In the genomic region with DNA sequence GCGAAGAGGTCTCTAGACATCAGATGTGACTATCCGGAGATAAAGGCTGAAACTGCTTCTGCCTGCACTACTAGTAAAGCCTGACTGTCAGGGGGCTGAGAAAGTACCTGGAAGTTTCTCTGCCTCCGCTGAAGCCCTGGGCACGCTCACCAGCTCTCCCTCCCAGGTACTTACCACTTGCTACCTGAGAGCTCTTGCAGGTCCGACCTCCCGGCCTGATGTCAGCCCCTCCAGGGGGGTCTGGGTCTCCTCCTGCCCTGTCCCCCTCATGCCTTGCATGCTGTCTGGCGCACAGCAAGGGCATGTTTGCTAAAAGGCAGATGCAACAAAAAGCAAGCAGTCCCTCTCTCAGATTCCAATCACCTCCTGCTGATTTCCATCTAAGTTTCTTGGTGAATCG, we compare ENCODE assay signal across 1 cellular context.
TF ChIP-seq lines count a peak whose summit lies in the region.

No MANE protein-coding gene starts in this region.

TF ChIP-seq in WTC11, 78 proteins besides CTCF, POLR2A, EP300 and RAD21:
- TF ChIP-seq TCF7 (CRISPR knock-in tag; IDR thresholded peaks at IDR 0.05; ENCODE audit: low read depth) (no peak), PRRX2 (CRISPR knock-in tag; IDR thresholded peaks at IDR 0.05) (no peak), ZNF219 (CRISPR knock-in tag; IDR thresholded peaks at IDR 0.05; ENCODE audit: borderline replicate concordance) (no peak), JAZF1 (CRISPR knock-in tag; IDR thresholded peaks at IDR 0.05) (no peak), IRF2 (CRISPR knock-in tag; IDR thresholded peaks at IDR 0.05; ENCODE audit: borderline replicate concordance, low read depth) (no peak), KAT7 (CRISPR knock-in tag; IDR thresholded peaks at IDR 0.05; ENCODE audit: borderline replicate concordance) (no peak), TEAD1 (CRISPR knock-in tag; IDR thresholded peaks at IDR 0.05) (no peak), ZNF396 (CRISPR knock-in tag; IDR thresholded peaks at IDR 0.05; ENCODE audit: borderline replicate concordance) (no peak)
- TF ChIP-seq, protein P1, sequence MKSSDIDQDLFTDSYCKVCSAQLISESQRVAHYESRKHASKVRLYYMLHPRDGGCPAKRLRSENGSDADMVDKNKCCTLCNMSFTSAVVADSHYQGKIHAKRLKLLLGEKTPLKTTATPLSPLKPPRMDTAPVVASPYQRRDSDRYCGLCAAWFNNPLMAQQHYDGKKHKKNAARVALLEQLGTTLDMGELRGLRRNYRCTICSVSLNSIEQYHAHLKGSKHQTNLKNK (CRISPR knock-in tag; IDR thresholded peaks at IDR 0.05) = no peak
- TF ChIP-seq, protein P2, sequence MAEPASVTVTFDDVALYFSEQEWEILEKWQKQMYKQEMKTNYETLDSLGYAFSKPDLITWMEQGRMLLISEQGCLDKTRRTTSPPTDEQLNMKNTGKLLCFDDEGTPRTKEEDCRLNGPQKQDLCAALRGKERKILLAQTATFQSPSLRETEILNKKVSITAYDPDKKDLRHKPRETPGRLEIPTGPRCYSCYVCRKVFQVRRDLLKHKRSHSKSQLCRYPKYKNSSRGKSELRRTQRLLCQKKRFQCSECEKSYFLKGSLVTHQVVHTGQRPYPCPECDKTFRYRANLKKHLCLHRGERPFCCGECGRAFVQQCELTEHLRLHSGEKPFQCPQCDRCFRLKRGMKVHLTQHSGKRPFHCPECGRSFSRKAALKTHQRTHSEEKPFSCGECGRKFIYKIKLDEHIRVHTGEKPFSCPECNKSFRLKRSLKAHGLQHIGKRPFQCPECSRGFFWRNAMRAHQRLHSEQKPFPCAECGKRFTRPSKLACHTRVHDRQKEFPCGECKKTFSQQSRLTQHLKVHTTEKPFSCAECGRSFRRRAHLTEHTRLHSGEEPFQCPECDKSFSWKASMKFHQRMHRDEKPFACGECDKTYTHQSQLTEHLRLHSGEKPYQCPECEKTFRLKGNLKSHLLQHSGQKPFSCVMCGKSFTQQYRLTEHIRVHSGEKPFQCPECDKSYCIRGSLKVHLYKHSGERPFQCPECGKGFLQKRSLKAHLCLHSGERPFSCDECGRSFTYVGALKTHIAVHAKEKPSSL (CRISPR knock-in tag; conservative IDR thresholded peaks at IDR 0.05) = no peak
- TF ChIP-seq, protein P3, sequence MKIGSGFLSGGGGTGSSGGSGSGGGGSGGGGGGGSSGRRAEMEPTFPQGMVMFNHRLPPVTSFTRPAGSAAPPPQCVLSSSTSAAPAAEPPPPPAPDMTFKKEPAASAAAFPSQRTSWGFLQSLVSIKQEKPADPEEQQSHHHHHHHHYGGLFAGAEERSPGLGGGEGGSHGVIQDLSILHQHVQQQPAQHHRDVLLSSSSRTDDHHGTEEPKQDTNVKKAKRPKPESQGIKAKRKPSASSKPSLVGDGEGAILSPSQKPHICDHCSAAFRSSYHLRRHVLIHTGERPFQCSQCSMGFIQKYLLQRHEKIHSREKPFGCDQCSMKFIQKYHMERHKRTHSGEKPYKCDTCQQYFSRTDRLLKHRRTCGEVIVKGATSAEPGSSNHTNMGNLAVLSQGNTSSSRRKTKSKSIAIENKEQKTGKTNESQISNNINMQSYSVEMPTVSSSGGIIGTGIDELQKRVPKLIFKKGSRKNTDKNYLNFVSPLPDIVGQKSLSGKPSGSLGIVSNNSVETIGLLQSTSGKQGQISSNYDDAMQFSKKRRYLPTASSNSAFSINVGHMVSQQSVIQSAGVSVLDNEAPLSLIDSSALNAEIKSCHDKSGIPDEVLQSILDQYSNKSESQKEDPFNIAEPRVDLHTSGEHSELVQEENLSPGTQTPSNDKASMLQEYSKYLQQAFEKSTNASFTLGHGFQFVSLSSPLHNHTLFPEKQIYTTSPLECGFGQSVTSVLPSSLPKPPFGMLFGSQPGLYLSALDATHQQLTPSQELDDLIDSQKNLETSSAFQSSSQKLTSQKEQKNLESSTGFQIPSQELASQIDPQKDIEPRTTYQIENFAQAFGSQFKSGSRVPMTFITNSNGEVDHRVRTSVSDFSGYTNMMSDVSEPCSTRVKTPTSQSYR (CRISPR knock-in tag; IDR thresholded peaks at IDR 0.05) = no peak
- TF ChIP-seq, protein P4, sequence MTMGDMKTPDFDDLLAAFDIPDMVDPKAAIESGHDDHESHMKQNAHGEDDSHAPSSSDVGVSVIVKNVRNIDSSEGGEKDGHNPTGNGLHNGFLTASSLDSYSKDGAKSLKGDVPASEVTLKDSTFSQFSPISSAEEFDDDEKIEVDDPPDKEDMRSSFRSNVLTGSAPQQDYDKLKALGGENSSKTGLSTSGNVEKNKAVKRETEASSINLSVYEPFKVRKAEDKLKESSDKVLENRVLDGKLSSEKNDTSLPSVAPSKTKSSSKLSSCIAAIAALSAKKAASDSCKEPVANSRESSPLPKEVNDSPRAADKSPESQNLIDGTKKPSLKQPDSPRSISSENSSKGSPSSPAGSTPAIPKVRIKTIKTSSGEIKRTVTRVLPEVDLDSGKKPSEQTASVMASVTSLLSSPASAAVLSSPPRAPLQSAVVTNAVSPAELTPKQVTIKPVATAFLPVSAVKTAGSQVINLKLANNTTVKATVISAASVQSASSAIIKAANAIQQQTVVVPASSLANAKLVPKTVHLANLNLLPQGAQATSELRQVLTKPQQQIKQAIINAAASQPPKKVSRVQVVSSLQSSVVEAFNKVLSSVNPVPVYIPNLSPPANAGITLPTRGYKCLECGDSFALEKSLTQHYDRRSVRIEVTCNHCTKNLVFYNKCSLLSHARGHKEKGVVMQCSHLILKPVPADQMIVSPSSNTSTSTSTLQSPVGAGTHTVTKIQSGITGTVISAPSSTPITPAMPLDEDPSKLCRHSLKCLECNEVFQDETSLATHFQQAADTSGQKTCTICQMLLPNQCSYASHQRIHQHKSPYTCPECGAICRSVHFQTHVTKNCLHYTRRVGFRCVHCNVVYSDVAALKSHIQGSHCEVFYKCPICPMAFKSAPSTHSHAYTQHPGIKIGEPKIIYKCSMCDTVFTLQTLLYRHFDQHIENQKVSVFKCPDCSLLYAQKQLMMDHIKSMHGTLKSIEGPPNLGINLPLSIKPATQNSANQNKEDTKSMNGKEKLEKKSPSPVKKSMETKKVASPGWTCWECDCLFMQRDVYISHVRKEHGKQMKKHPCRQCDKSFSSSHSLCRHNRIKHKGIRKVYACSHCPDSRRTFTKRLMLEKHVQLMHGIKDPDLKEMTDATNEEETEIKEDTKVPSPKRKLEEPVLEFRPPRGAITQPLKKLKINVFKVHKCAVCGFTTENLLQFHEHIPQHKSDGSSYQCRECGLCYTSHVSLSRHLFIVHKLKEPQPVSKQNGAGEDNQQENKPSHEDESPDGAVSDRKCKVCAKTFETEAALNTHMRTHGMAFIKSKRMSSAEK (CRISPR knock-in tag; IDR thresholded peaks at IDR 0.05; ENCODE audit: borderline replicate concordance) = no peak
- TF ChIP-seq, protein P5, sequence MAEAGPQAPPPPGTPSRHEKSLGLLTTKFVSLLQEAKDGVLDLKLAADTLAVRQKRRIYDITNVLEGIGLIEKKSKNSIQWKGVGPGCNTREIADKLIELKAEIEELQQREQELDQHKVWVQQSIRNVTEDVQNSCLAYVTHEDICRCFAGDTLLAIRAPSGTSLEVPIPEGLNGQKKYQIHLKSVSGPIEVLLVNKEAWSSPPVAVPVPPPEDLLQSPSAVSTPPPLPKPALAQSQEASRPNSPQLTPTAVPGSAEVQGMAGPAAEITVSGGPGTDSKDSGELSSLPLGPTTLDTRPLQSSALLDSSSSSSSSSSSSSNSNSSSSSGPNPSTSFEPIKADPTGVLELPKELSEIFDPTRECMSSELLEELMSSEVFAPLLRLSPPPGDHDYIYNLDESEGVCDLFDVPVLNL (CRISPR knock-in tag; IDR thresholded peaks at IDR 0.05; ENCODE audit: borderline replicate concordance, low read depth) = no peak
- TF ChIP-seq, protein P6, sequence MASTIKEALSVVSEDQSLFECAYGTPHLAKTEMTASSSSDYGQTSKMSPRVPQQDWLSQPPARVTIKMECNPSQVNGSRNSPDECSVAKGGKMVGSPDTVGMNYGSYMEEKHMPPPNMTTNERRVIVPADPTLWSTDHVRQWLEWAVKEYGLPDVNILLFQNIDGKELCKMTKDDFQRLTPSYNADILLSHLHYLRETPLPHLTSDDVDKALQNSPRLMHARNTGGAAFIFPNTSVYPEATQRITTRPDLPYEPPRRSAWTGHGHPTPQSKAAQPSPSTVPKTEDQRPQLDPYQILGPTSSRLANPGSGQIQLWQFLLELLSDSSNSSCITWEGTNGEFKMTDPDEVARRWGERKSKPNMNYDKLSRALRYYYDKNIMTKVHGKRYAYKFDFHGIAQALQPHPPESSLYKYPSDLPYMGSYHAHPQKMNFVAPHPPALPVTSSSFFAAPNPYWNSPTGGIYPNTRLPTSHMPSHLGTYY (CRISPR knock-in tag; IDR thresholded peaks at IDR 0.05) = no peak
- TF ChIP-seq, protein P7, sequence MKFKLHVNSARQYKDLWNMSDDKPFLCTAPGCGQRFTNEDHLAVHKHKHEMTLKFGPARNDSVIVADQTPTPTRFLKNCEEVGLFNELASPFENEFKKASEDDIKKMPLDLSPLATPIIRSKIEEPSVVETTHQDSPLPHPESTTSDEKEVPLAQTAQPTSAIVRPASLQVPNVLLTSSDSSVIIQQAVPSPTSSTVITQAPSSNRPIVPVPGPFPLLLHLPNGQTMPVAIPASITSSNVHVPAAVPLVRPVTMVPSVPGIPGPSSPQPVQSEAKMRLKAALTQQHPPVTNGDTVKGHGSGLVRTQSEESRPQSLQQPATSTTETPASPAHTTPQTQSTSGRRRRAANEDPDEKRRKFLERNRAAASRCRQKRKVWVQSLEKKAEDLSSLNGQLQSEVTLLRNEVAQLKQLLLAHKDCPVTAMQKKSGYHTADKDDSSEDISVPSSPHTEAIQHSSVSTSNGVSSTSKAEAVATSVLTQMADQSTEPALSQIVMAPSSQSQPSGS (CRISPR knock-in tag; IDR thresholded peaks at IDR 0.05; ENCODE audit: borderline replicate concordance, low read depth) = no peak
- TF ChIP-seq, protein P8, sequence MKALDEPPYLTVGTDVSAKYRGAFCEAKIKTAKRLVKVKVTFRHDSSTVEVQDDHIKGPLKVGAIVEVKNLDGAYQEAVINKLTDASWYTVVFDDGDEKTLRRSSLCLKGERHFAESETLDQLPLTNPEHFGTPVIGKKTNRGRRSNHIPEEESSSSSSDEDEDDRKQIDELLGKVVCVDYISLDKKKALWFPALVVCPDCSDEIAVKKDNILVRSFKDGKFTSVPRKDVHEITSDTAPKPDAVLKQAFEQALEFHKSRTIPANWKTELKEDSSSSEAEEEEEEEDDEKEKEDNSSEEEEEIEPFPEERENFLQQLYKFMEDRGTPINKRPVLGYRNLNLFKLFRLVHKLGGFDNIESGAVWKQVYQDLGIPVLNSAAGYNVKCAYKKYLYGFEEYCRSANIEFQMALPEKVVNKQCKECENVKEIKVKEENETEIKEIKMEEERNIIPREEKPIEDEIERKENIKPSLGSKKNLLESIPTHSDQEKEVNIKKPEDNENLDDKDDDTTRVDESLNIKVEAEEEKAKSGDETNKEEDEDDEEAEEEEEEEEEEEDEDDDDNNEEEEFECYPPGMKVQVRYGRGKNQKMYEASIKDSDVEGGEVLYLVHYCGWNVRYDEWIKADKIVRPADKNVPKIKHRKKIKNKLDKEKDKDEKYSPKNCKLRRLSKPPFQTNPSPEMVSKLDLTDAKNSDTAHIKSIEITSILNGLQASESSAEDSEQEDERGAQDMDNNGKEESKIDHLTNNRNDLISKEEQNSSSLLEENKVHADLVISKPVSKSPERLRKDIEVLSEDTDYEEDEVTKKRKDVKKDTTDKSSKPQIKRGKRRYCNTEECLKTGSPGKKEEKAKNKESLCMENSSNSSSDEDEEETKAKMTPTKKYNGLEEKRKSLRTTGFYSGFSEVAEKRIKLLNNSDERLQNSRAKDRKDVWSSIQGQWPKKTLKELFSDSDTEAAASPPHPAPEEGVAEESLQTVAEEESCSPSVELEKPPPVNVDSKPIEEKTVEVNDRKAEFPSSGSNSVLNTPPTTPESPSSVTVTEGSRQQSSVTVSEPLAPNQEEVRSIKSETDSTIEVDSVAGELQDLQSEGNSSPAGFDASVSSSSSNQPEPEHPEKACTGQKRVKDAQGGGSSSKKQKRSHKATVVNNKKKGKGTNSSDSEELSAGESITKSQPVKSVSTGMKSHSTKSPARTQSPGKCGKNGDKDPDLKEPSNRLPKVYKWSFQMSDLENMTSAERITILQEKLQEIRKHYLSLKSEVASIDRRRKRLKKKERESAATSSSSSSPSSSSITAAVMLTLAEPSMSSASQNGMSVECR (CRISPR knock-in tag; IDR thresholded peaks at IDR 0.05; ENCODE audit: borderline replicate concordance) = no peak
TF ChIP-seq in WTC11: peak in this region for 0.
